26 cellular contexts compared by ENCODE assay signal in the genomic region with DNA sequence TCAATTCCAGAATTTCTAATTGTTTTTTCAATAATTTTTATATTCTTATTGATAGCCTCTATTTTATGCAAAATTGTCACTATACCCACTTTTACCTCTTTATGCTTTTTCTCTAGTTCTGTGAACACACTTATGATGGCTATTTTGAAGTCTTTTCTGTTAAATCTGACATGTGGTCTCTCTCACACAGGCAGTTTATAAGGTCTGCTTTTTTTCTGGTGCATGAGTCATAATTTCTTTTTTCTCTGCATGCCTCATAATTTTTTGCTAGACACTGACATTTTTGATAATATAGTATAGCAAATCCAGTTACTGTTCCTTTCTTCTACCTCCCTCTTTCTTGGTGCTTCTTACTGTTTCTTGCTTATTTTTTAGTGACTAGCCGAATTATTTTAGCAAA. TPM values are rescaled to one million over a fixed set of nuclear protein-coding genes. Genes with fewer than 3 reads are reported as not detected.
DNase-seq lines count a peak whose midpoint lies in the region; ATAC-seq, FAIRE-seq and TF ChIP-seq lines count a peak whose summit lies in the region.
"Had no signal": no experiment of that assay in that cellular context is flagged by ENCODE, and none has a peak within 500 bp of the region (broad histone marks: within the 10 kb centered on the region; RNA-seq: fewer than 3 reads in every experiment).

No MANE protein-coding gene starts in this region.

- H3K36me3 Mint-ChIP-seq in activated T-cell treated with anti-CD3 and anti-CD28 coated beads, Interleukin-2, amount 50 U/mL, for 72 hours (ENCODE audit: insufficient read depth in 2 of 2): peaks cover 8 to 12% of the 10 kb centered on the region in 2 donors
- H3K36me3 Mint-ChIP-seq in activated CD8-positive, alpha-beta T cell treated with anti-CD3 and anti-CD28 coated beads for 36 hours (ENCODE audit: low read depth): peaks cover 31% of the 10 kb centered on the region

- H3K4me3 Mint-ChIP-seq in activated T-cell treated with anti-CD3 and anti-CD28 coated beads, Interleukin-2, amount 50 U/mL, for 72 hours: peak overlapping the region; percentile 41 to 67
- H3K4me3 Mint-ChIP-seq in activated CD8-positive, alpha-beta T cell treated with anti-CD3 and anti-CD28 coated beads for 36 hours: peak overlapping the region; percentile 37
- H3K4me3 Mint-ChIP-seq: CD14-positive monocyte, naive B cell, WTC11 had no signal

- intact Hi-C loops in activated CD8-positive, alpha-beta T cell treated with anti-CD3 and anti-CD28 coated beads for 36 hours (cut with micrococcal nuclease): no loop called here
- intact Hi-C loops in endothelial cell of umbilical vein (cut with micrococcal nuclease): no loop called here

- BruUV-seq in endothelial cell of umbilical vein (replicated peaks; lab: Mats Ljungman, UMichigan): no TSS peak

- H3K27ac Mint-ChIP-seq in activated T-cell treated with anti-CD3 and anti-CD28 coated beads, Interleukin-2, amount 50 U/mL, for 72 hours: peak overlapping the region; percentile 76
- peak overlapping the region; percentile 86 for H3K27ac Mint-ChIP-seq in activated CD8-positive, alpha-beta T cell treated with anti-CD3 and anti-CD28 coated beads for 36 hours
- H3K27ac Mint-ChIP-seq: CD14-positive monocyte had no signal

- H3K9ac ChIP-seq in endothelial cell of umbilical vein (replicated peaks; ENCODE audit: extremely low read depth, insufficient read depth, low read length): no peak overlapping the region

- no peak for TF ChIP-seq CTCF in activated CD8-positive, alpha-beta T cell treated with anti-CD3 and anti-CD28 coated beads for 36 hours (IDR thresholded peaks at IDR 0.05)
- no peak for TF ChIP-seq CTCF in endothelial cell of umbilical vein (IDR thresholded peaks at IDR 0.05; ENCODE audit: extremely low read depth in 1 of 2, insufficient read depth in 1 of 2, low read depth in 1 of 2, low read length in 2 of 2)

- H3K4me1 Mint-ChIP-seq in activated T-cell treated with anti-CD3 and anti-CD28 coated beads, Interleukin-2, amount 50 U/mL, for 72 hours (ENCODE audit: low read depth): peaks cover 28% of the 10 kb centered on the region
- peaks cover 22% of the 10 kb centered on the region for H3K4me1 Mint-ChIP-seq in activated CD8-positive, alpha-beta T cell treated with anti-CD3 and anti-CD28 coated beads for 36 hours (ENCODE audit: low read depth)

- no peaks in the 10 kb centered on the region for H3K9me1 ChIP-seq in endothelial cell of umbilical vein (replicated peaks; ENCODE audit: control insufficient read depth, extremely low read depth, insufficient read depth, low read length)

- no peaks in the 10 kb centered on the region for H3K27me3 ChIP-seq in endothelial cell of umbilical vein (ENCODE audit: control insufficient read depth in 2 of 2, insufficient read depth in 2 of 2, low read length in 2 of 2)
- H3K27me3 ChIP-seq: cardiac muscle cell, gastroesophageal sphincter, vagina had no signal

- H3K9me3 Mint-ChIP-seq in activated T-cell treated with anti-CD3 and anti-CD28 coated beads, Interleukin-2, amount 50 U/mL, for 72 hours: peaks cover 3 to 4% of the 10 kb centered on the region in 2 donors
- peaks cover 15% of the 10 kb centered on the region for H3K9me3 Mint-ChIP-seq in activated CD8-positive, alpha-beta T cell treated with anti-CD3 and anti-CD28 coated beads for 36 hours
- H3K9me3 Mint-ChIP-seq: WTC11 had no signal

- no peak overlapping the region for H3K4me2 ChIP-seq in endothelial cell of umbilical vein (ENCODE audit: insufficient read depth, low read length)

- H3K79me2 ChIP-seq in endothelial cell of umbilical vein (ENCODE audit: control insufficient read depth, insufficient read depth, low read length): no peaks in the 10 kb centered on the region

- FAIRE-seq in endothelial cell of umbilical vein (lab: Jason Lieb, UNC): no peak

- no peak for TF ChIP-seq POLR2A in endothelial cell of umbilical vein (IDR thresholded peaks at IDR 0.05; ENCODE audit: low read depth, low read length)

- no peaks in the 10 kb centered on the region for H3K36me3 ChIP-seq in endothelial cell of umbilical vein (ENCODE audit: control insufficient read depth in 2 of 2, extremely low read depth in 1 of 2, insufficient read depth in 2 of 2, low read length in 2 of 2)
- H3K36me3 ChIP-seq: cardiac muscle cell, gastroesophageal sphincter had no signal

- H3K4me3 ChIP-seq in endothelial cell of umbilical vein (replicated peaks in 1 of 3; ENCODE audit: insufficient read depth in 1 of 3, low read depth in 1 of 3, low read length in 3 of 3): no peak overlapping the region
- H3K4me3 ChIP-seq: cardiac muscle cell, gastroesophageal sphincter, SK-N-MC, vagina had no signal

- no peaks in the 10 kb centered on the region for H3K27me3 Mint-ChIP-seq in activated T-cell treated with anti-CD3 and anti-CD28 coated beads, Interleukin-2, amount 50 U/mL, for 72 hours (ENCODE audit: low read depth)
- H3K27me3 Mint-ChIP-seq in activated CD8-positive, alpha-beta T cell treated with anti-CD3 and anti-CD28 coated beads for 36 hours: no peaks in the 10 kb centered on the region
- H3K27me3 Mint-ChIP-seq: naive B cell had no signal

- DNase-seq in activated T-cell treated with anti-CD3 and anti-CD28 coated beads, Interleukin-2, amount 50 U/mL, for 72 hours: no peak
- DNase-seq in activated T-cell treated with anti-CD3 and anti-CD28 coated beads for 4 hours (no peak), endothelial cell of umbilical vein (ENCODE audit: low read depth, low spot score) (no peak), NCI-H510A treated with DMSO at 0.1 percent for 48 hours (lab: John Stamatoyannopoulos, UW) (no peak), NCI-H128 (lab: John Stamatoyannopoulos, UW; ENCODE audit: unreplicated experiment) (no peak)
- no peak for DNase-seq in activated CD8-positive, alpha-beta T cell treated with anti-CD3 and anti-CD28 coated beads for 36 hours
- DNase-seq: activated gamma-delta T cell; amygdala; DMS 273 treated with DMSO at 0.1 percent for 48 hours; left colon; mesenchymal stem cell; naive B cell; NCI-H1048; NCI-H2081; NCI-H446 treated with DMSO at 0.1 percent for 48 hours; NK-92 treated with Interleukin-12 subunit alpha and Interleukin-12 subunit beta, amount 100 ng/mL, for 24 hours; right cardiac atrium; RPMI8226 had no signal

- peak in 1 of 2 donors; percentile 22 for ATAC-seq in activated T-cell treated with anti-CD3 and anti-CD28 coated beads, Interleukin-2, amount 50 U/mL, for 72 hours (replicated peaks in 1 of 2)
- ATAC-seq in activated CD8-positive, alpha-beta T cell treated with anti-CD3 and anti-CD28 coated beads for 36 hours: peak; percentile 49
- no peak for ATAC-seq in HG02885 (IDR thresholded peaks at IDR 0.05; ENCODE audit: poor library complexity, unreplicated experiment)
- ATAC-seq in GM19324 (IDR thresholded peaks at IDR 0.05; ENCODE audit: low FRiP score, unreplicated experiment): no peak
- ATAC-seq: gastroesophageal sphincter, left colon, right cardiac atrium, WTC11 had no signal

- POLR2A ChIA-PET in activated CD8-positive, alpha-beta T cell treated with anti-CD3 and anti-CD28 coated beads for 36 hours (lab: Charles Lee): no interaction called here
- POLR2A ChIA-PET in endothelial cell of umbilical vein (lab: Charles Lee): no interaction called here

- dilution Hi-C loops in endothelial cell of umbilical vein (cut with MboI; ENCODE audit: extremely low pct_ligation_motif_present, low sequenced_read_pairs): no loop called here

- no peak overlapping the region for H2AFZ ChIP-seq in endothelial cell of umbilical vein (ENCODE audit: low read depth, low read length)

- no peaks in the 10 kb centered on the region for H4K20me1 ChIP-seq in endothelial cell of umbilical vein (replicated peaks; ENCODE audit: control insufficient read depth, extremely low read depth, insufficient read depth, low read length)

- no peak overlapping the region for H3K27ac ChIP-seq in endothelial cell of umbilical vein (ENCODE audit: insufficient read depth, low read depth, low read length)
- H3K27ac ChIP-seq: cardiac muscle cell, gastroesophageal sphincter, SK-N-MC, vagina had no signal

- CTCF ChIA-PET in activated CD8-positive, alpha-beta T cell treated with anti-CD3 and anti-CD28 coated beads for 36 hours (lab: Charles Lee): no interaction called here
- CTCF ChIA-PET in endothelial cell of umbilical vein (lab: Charles Lee): interaction anchor here (0.6 kb wide), 1 partner anchor 57 kb away, joined by 3 read pairs; no protein-coding TSS in a partner anchor

- H3K9me3 ChIP-seq in endothelial cell of umbilical vein (replicated peaks; ENCODE audit: control insufficient read depth, insufficient read depth, low read length): no peaks in the 10 kb centered on the region
- H3K9me3 ChIP-seq: vagina had no signal

- H3K4me1 ChIP-seq in endothelial cell of umbilical vein (ENCODE audit: control insufficient read depth, extremely low read depth, insufficient read depth, low read length): no peaks in the 10 kb centered on the region
- H3K4me1 ChIP-seq: gastroesophageal sphincter, vagina had no signal

TF ChIP-seq in endothelial cell of umbilical vein, 7 proteins besides CTCF, POLR2A, EP300 and RAD21:
- TF ChIP-seq FOS (IDR thresholded peaks at IDR 0.05; ENCODE audit: borderline replicate concordance, insufficient read depth, low read length) (peak; percentile 44), EZH2 (IDR thresholded peaks at IDR 0.05; ENCODE audit: borderline replicate concordance, low read depth, low read length, severe bottlenecking) (no peak), JUN (IDR thresholded peaks at IDR 0.05; ENCODE audit: borderline replicate concordance, insufficient read depth, insufficient read length, low read depth) (no peak)
TF ChIP-seq in endothelial cell of umbilical vein: peak in this region for 1.

RNA-seq across cellular contexts. Expression of gene ZBTB44, which starts 36.0 kb away (rescaled TPM):
- total RNA-seq in activated T-cell treated with anti-CD3 and anti-CD28 coated beads, Interleukin-2, amount 50 U/mL, for 72 hours: 10 to 100 TPM; 47.8 to 50.5 TPM
- total RNA-seq in activated CD8-positive, alpha-beta T cell treated with anti-CD3 and anti-CD28 coated beads for 36 hours: 10 to 100 TPM; 43.0 to 43.7 TPM
- total RNA-seq in endothelial cell of umbilical vein: 20.3 and 24.4 TPM in 2 replicates
- polyA plus RNA-seq in endothelial cell of umbilical vein: 7.0 and 8.7 TPM in 2 replicates
- 9.8 and 10.1 TPM in 2 replicates for polyA plus RNA-seq in endothelial cell of umbilical vein (2011; cell fraction: cytosol; rRNA removed)
- 31.5 and 31.8 TPM in 2 replicates for polyA plus RNA-seq in endothelial cell of umbilical vein (2011; cell fraction: nucleus; rRNA removed)
- 8.9 and 14.3 TPM in 2 replicates for polyA plus RNA-seq in endothelial cell of umbilical vein (2012)
- 46.8 and 58.2 TPM in 2 replicates for polyA minus RNA-seq in endothelial cell of umbilical vein
- 34.7 TPM for polyA minus RNA-seq in endothelial cell of umbilical vein (2011; cell fraction: cytosol; rRNA and poly(A)+ RNA removed)
- 48.3 and 72.0 TPM in 2 replicates for polyA minus RNA-seq in endothelial cell of umbilical vein (2011; cell fraction: nucleus; rRNA and poly(A)+ RNA removed)
